ENCODE assay signal across 17 cellular contexts in genomic region chr14:98368916-98369315, GRCh38.
"Had no signal": no experiment of that assay in that cellular context is flagged by ENCODE, and none has a peak within 500 bp of the region (broad histone marks: within the 10 kb centered on the region; RNA-seq: fewer than 3 reads in every experiment).

No MANE protein-coding gene starts in this region.

- H3K9me3 ChIP-seq: breast epithelium, transverse colon had no signal

- H3K27ac ChIP-seq: breast epithelium, hepatocyte, transverse colon, WERI-Rb-1 had no signal

- H3K4me3 ChIP-seq: breast epithelium, hepatocyte, lung, transverse colon had no signal

- H2AFZ ChIP-seq: hepatocyte had no signal

- H3K36me3 ChIP-seq: breast epithelium, transverse colon, WERI-Rb-1 had no signal

- H3K4me1 ChIP-seq: breast epithelium, transverse colon had no signal

- H3K27me3 ChIP-seq: breast epithelium, hepatocyte, transverse colon had no signal

- H3K79me2 ChIP-seq: hepatocyte had no signal

- DNase-seq: activated CD4-positive, alpha-beta T cell treated with anti-CD3 and anti-CD28 coated beads for 1 hour; activated naive CD4-positive, alpha-beta T cell treated with anti-CD3 and anti-CD28 coated beads for 36 hours; activated T-cell treated with anti-CD3 and anti-CD28 coated beads for 4 hours; cerebellar nuclear complex; cortex of kidney; foreskin fibroblast; islet precursor cell; occipital lobe; stimulated activated CD4-positive, alpha-beta T cell treated with anti-CD3 and anti-CD28 coated beads, Interleukin-2, amount 100 ng/mL, for 48 hours; transverse colon; WERI-Rb-1 had no signal

- ATAC-seq: left lobe of liver had no signal

- FAIRE-seq: astrocyte, endometrium had no signal

- H3K4me2 ChIP-seq: hepatocyte had no signal
